Comparison of ENCODE assay signal across 8 cellular contexts in genomic region chr10:17617031-17617911, GRCh38. TPM values are rescaled to one million over a fixed set of nuclear protein-coding genes. Genes with fewer than 3 reads are reported as not detected.
DNase-seq lines count a peak whose midpoint lies in the region; ATAC-seq and TF ChIP-seq lines count a peak whose summit lies in the region.

TSS of gene HACD1 (minus strand) at chr10:17617374. CDS start at chr10:17617339, 35 bp downstream.

- H3K4me3 Mint-ChIP-seq in endothelial cell (ENCODE audit: unreplicated experiment): peak within 1 kb of the TSS; percentile 94
- peak within 1 kb of the TSS; percentile 80 for H3K4me3 Mint-ChIP-seq in mesothelial cell of epicardium

- peaks cover 4% of the 10 kb centered on the region for H3K27me3 Mint-ChIP-seq in endothelial cell (ENCODE audit: unreplicated experiment)
- H3K27me3 Mint-ChIP-seq in mesothelial cell of epicardium (ENCODE audit: low read depth): peaks cover 11% of the 10 kb centered on the region

- H3K36me3 Mint-ChIP-seq in endothelial cell (ENCODE audit: low read depth, unreplicated experiment): peaks cover 4% of the 10 kb centered on the region
- H3K36me3 Mint-ChIP-seq in mesothelial cell of epicardium: no peaks in the 10 kb centered on the region

- TF ChIP-seq CTCF in AG09319 (IDR thresholded peaks at IDR 0.05; ENCODE audit: low read depth, low read length) (peak; percentile 24), endothelial cell (IDR thresholded peaks at IDR 0.05; ENCODE audit: unreplicated experiment) (no peak), mesothelial cell of epicardium (IDR thresholded peaks at IDR 0.05; ENCODE audit: unreplicated experiment) (no peak)

- peak within 1 kb of the TSS; percentile 72 for H3K27ac Mint-ChIP-seq in endothelial cell (ENCODE audit: unreplicated experiment)
- H3K27ac Mint-ChIP-seq in mesothelial cell of epicardium: peak within 1 kb of the TSS; percentile 85

- no peak for DNase-seq in AG09319 (ENCODE audit: extremely low read depth, low read depth)
- peak; percentile 11 for DNase-seq in NCI-H748 treated with DMSO at 0.1 percent for 48 hours (lab: John Stamatoyannopoulos, UW)
- DNase-seq in activated CD8-positive, alpha-beta memory T cell treated with anti-CD3 and anti-CD28 coated beads, Interleukin-2, amount 50 U/mL, for 4 hours: peak; percentile 53
- peak; percentile 72 for DNase-seq in endothelial cell (ENCODE audit: low spot score)
- peak; percentile 58 to 76 for DNase-seq in mesothelial cell of epicardium (ENCODE audit: low spot score in 2 of 2, unreplicated experiment in 2 of 2)
- peak; percentile 70 for DNase-seq in stimulated activated CD8-positive, alpha-beta memory T cell treated with anti-CD3 and anti-CD28 coated beads, Interleukin-4, amount 100 ng/mL, for 48 hours

- H3K9me3 Mint-ChIP-seq in endothelial cell (ENCODE audit: unreplicated experiment) (no peaks in the 10 kb centered on the region), mesothelial cell of epicardium (no peaks in the 10 kb centered on the region)

- ATAC-seq in GM18873 (IDR thresholded peaks at IDR 0.05; ENCODE audit: low FRiP score, unreplicated experiment): peak; percentile 49
- peak; percentile 74 for ATAC-seq in HG03097 (IDR thresholded peaks at IDR 0.05; ENCODE audit: low FRiP score, unreplicated experiment)

- H3K4me1 Mint-ChIP-seq in endothelial cell (ENCODE audit: unreplicated experiment) (peaks cover 4% of the 10 kb centered on the region), mesothelial cell of epicardium (peaks cover 4% of the 10 kb centered on the region)

RNA-seq across cellular contexts. Expression of gene HACD1, which starts in this region (rescaled TPM):
- total RNA-seq in endothelial cell (ENCODE audit: unreplicated experiment) (17.9 TPM), mesothelial cell of epicardium (10.9 to 14.7 TPM (median 13.6 TPM) in 3 replicates)
